In the genomic region with DNA sequence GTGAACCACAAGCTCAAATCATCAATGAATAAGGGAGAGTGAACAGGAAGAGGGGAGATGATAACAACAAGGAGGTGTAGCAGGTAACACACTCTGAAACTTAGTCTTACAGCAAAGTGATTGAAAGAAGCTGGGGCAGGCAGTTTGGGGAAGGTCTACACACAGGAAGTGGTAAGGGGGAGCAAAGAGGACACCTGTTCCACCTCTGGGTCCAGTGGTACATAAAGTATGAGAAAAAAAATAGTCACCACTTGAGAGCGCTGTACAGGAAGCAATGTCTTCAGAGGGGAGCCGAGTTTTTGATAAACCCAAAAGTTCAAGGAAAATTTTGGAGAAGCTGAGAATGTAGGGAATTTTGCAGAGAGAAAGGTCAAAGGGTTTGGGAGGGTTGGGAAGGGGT, we compare ENCODE assay signal across 22 cellular contexts.
DNase-seq lines count a peak whose midpoint lies in the region; ATAC-seq, FAIRE-seq and TF ChIP-seq lines count a peak whose summit lies in the region.
"Had no signal": no experiment of that assay in that cellular context is flagged by ENCODE, and none has a peak within 500 bp of the region (broad histone marks: within the 10 kb centered on the region; RNA-seq: fewer than 3 reads in every experiment).

No MANE protein-coding gene starts in this region.

- H3K4me1 ChIP-seq in DND-41 (ENCODE audit: insufficient read depth, low read length), result no peaks in the 10 kb centered on the region
- H3K4me1 ChIP-seq in astrocyte (ENCODE audit: insufficient read depth, low read length), result no peaks in the 10 kb centered on the region
- no peaks in the 10 kb centered on the region for H3K4me1 ChIP-seq in prostate gland (replicated peaks)
- H3K4me1 ChIP-seq: A549, HAP-1 had no signal

- H4K20me1 ChIP-seq in DND-41 (ENCODE audit: insufficient read depth, low read length) (no peaks in the 10 kb centered on the region), astrocyte (ENCODE audit: insufficient read depth, low read length) (no peaks in the 10 kb centered on the region)

- H3K9me3 ChIP-seq in DND-41 (ENCODE audit: insufficient read depth, low read length, severe bottlenecking), result no peaks in the 10 kb centered on the region
- H3K9me3 ChIP-seq in KOPT-K1 (ENCODE audit: insufficient read depth, low read length, poor library complexity, severe bottlenecking), result no peaks in the 10 kb centered on the region
- H3K9me3 ChIP-seq in astrocyte (ENCODE audit: insufficient read depth, low read depth, low read length), result no peaks in the 10 kb centered on the region
- H3K9me3 ChIP-seq in prostate gland, result no peaks in the 10 kb centered on the region
- H3K9me3 ChIP-seq: A549, HAP-1 had no signal

- no peaks in the 10 kb centered on the region for H3K36me3 ChIP-seq in DND-41 (ENCODE audit: insufficient read depth, low read length)
- no peaks in the 10 kb centered on the region for H3K36me3 ChIP-seq in KOPT-K1 (ENCODE audit: insufficient read depth, low read length)
- H3K36me3 ChIP-seq in astrocyte (ENCODE audit: insufficient read depth, low read length), result no peaks in the 10 kb centered on the region
- no peaks in the 10 kb centered on the region for H3K36me3 ChIP-seq in prostate gland
- H3K36me3 ChIP-seq: HAP-1 had no signal

- H3K4me3 ChIP-seq in DND-41 (ENCODE audit: low read depth in 1 of 2, low read length in 2 of 2) (no peak overlapping the region), astrocyte (ENCODE audit: insufficient read depth, low read depth, low read length) (no peak overlapping the region), prostate gland (no peak overlapping the region)
- H3K4me3 ChIP-seq: A549, GM12878, HAP-1 had no signal

- TF ChIP-seq CTCF in DND-41 (IDR thresholded peaks at IDR 0.05; ENCODE audit: borderline replicate concordance, extremely low read depth, low read length, poor library complexity, severe bottlenecking), result peak; percentile 11
- TF ChIP-seq CTCF in astrocyte (IDR thresholded peaks at IDR 0.05; ENCODE audit: insufficient read depth, low read depth, low read length), result no peak
- TF ChIP-seq CTCF in prostate gland (IDR thresholded peaks at IDR 0.05), result no peak

- H3K27ac ChIP-seq in DND-41 (ENCODE audit: low read length) (no peak overlapping the region), KOPT-K1 (ENCODE audit: low read depth, low read length, poor library complexity, severe bottlenecking) (peak overlapping the region; percentile 54), astrocyte (ENCODE audit: low read depth, low read length) (no peak overlapping the region), prostate gland (no peak overlapping the region)
- H3K27ac ChIP-seq: A549 had no signal

- no peak overlapping the region for H3K27ac Mint-ChIP-seq in astrocyte (ENCODE audit: unreplicated experiment)
- H3K27ac Mint-ChIP-seq: CD4-positive, alpha-beta memory T cell; HFFc6 had no signal

- H3K27me3 Mint-ChIP-seq in astrocyte (ENCODE audit: low read depth, unreplicated experiment), result no peaks in the 10 kb centered on the region

- DNase-seq in DND-41 (peak; percentile 5), astrocyte (ENCODE audit: low read depth) (no peak), prostate gland (ENCODE audit: low spot score) (no peak), NCI-H446 (lab: John Stamatoyannopoulos, UW) (no peak), DMS79 (lab: John Stamatoyannopoulos, UW) (no peak)
- DNase-seq: 8988T; C1 segment of cervical spinal cord; Calu3; CD4-positive, alpha-beta memory T cell; COR-L47; DMS53; EL; GDM1; GOT3; HFFc6 had no signal

- H2AFZ ChIP-seq in DND-41 (ENCODE audit: low read depth, low read length) (no peak overlapping the region), astrocyte (ENCODE audit: low read depth, low read length) (no peak overlapping the region)

- no peak overlapping the region for H3K4me3 Mint-ChIP-seq in astrocyte (ENCODE audit: unreplicated experiment)
- H3K4me3 Mint-ChIP-seq: CD4-positive, alpha-beta memory T cell; HFFc6 had no signal

- no peak for TF ChIP-seq POLR2A in prostate gland (IDR thresholded peaks at IDR 0.05)

- H3K9ac ChIP-seq in DND-41 (ENCODE audit: low read depth, low read length) (no peak overlapping the region), astrocyte (ENCODE audit: low read length) (no peak overlapping the region)

- no peaks in the 10 kb centered on the region for H3K9me3 Mint-ChIP-seq in astrocyte (ENCODE audit: unreplicated experiment)
- H3K9me3 Mint-ChIP-seq: CD4-positive, alpha-beta memory T cell; HFFc6 had no signal

- H3K4me2 ChIP-seq in DND-41 (ENCODE audit: insufficient read depth, low read length) (no peak overlapping the region), astrocyte (ENCODE audit: low read length) (no peak overlapping the region)
- H3K4me2 ChIP-seq: A549 had no signal

- WGBS in prostate gland, result 94% methylated on average over 2 of the region's 2 CpGs

- H3K27me3 ChIP-seq in DND-41 (ENCODE audit: insufficient read depth, low read length, poor library complexity), result no peaks in the 10 kb centered on the region
- no peaks in the 10 kb centered on the region for H3K27me3 ChIP-seq in astrocyte (ENCODE audit: insufficient read depth, low read length)
- no peaks in the 10 kb centered on the region for H3K27me3 ChIP-seq in prostate gland (replicated peaks; ENCODE audit: insufficient read depth)

- ATAC-seq in DND-41 (ENCODE audit: insufficient read depth, low read depth) (peak; percentile 50), GM18517 (IDR thresholded peaks at IDR 0.05; ENCODE audit: unreplicated experiment) (no peak)
- ATAC-seq: A549, GM12878 had no signal

- peak; percentile 50 for FAIRE-seq in astrocyte (lab: Jason Lieb, UNC)
- FAIRE-seq: A549, GM12878, GM18507, H54 had no signal

- H3K79me2 ChIP-seq in DND-41 (ENCODE audit: insufficient read depth, low read length) (no peaks in the 10 kb centered on the region), astrocyte (ENCODE audit: insufficient read depth, low read length) (no peaks in the 10 kb centered on the region)

- H3K4me1 Mint-ChIP-seq in astrocyte (ENCODE audit: low read depth, unreplicated experiment), result no peaks in the 10 kb centered on the region
- H3K4me1 Mint-ChIP-seq: CD4-positive, alpha-beta memory T cell had no signal

- no peaks in the 10 kb centered on the region for H3K36me3 Mint-ChIP-seq in astrocyte (ENCODE audit: low read depth, unreplicated experiment)
- H3K36me3 Mint-ChIP-seq: CD4-positive, alpha-beta memory T cell had no signal

- intact Hi-C loops in prostate gland (cut with DNase I), result no loop called here
